ENCODE assay signal across 1 cellular context in genomic region chr10:79244841-79245504, GRCh38.
A peak's percentile ranks its signal among the peaks of the same experiment; 100 is the strongest.
TF ChIP-seq lines count a peak whose summit lies in the region.

No MANE protein-coding gene starts in this region.

TF ChIP-seq in GM12878, 131 proteins besides CTCF, POLR2A, EP300 and RAD21 (continued from another document):
- TF ChIP-seq HCFC1 (IDR thresholded peaks at IDR 0.05; ENCODE audit: low read length) (no peak), IKZF1 (conservative IDR thresholded peaks at IDR 0.05) (peak; percentile 58; the same call in 1 of the 2 replicates), ZBED1 (IDR thresholded peaks at IDR 0.05; ENCODE audit: borderline replicate concordance) (no peak), NR2F1 (conservative IDR thresholded peaks at IDR 0.05) (0 out of 2 replicates have a peak, but pooled peaks have one; percentile 11), MYC (IDR thresholded peaks at IDR 0.05; ENCODE audit: insufficient read depth, insufficient read length, insufficient replicate concordance, low read length, severe bottlenecking) (no peak), TCF3 (IDR thresholded peaks at IDR 0.05; ENCODE audit: borderline replicate concordance, insufficient read depth, low read depth, low read length) (no peak), POLR2AphosphoS2 (IDR thresholded peaks at IDR 0.05; ENCODE audit: low read depth, low read length) (no peak; the same call in 1 of the 2 replicates), IRF5 (IDR thresholded peaks at IDR 0.05; ENCODE audit: borderline replicate concordance) (no peak), CBFB (IDR thresholded peaks at IDR 0.05; ENCODE audit: low read depth) (peak; percentile 43; the same call in 1 of the 2 replicates), MXI1 (IDR thresholded peaks at IDR 0.05; ENCODE audit: low read depth, low read length) (no peak), NFXL1 (IDR thresholded peaks at IDR 0.05; ENCODE audit: borderline replicate concordance) (no peak), SPI1 (IDR thresholded peaks at IDR 0.05; ENCODE audit: borderline replicate concordance, insufficient read depth, low read depth, low read length) (no peak), LARP7 (IDR thresholded peaks at IDR 0.05) (no peak), RUNX3 (IDR thresholded peaks at IDR 0.05; ENCODE audit: low read length) (no peak), NRF1 (conservative IDR thresholded peaks at IDR 0.05; ENCODE audit: low read depth, low read length) (no peak), POLR2AphosphoS5 (IDR thresholded peaks at IDR 0.05; ENCODE audit: low read length) (peak; percentile 66), MAX (IDR thresholded peaks at IDR 0.05; ENCODE audit: low read depth, low read length) (no peak), ETV6 (conservative IDR thresholded peaks at IDR 0.05 in 1 of 2, IDR thresholded peaks at IDR 0.05 in 1 of 2; ENCODE audit: borderline replicate concordance in 1 of 2, low read depth in 1 of 2) (no peak; a peak in 1 of 4 replicates), ZNF592 (IDR thresholded peaks at IDR 0.05) (no peak), HSF1 (IDR thresholded peaks at IDR 0.05; ENCODE audit: low read depth, low read length) (no peak), NFIC (IDR thresholded peaks at IDR 0.05; ENCODE audit: low read depth, low read length) (no peak), FOXK2 (IDR thresholded peaks at IDR 0.05) (no peak), SKIL (IDR thresholded peaks at IDR 0.05; ENCODE audit: low read depth, poor library complexity, severe bottlenecking) (peak; percentile 45), YY1 (IDR thresholded peaks at IDR 0.05; ENCODE audit: low read depth, low read length) (0 out of 2 replicates have a peak, but pooled peaks have one; percentile 29), GABPA (IDR thresholded peaks at IDR 0.05; ENCODE audit: low read depth) (no peak), NKRF (conservative IDR thresholded peaks at IDR 0.05) (0 out of 2 replicates have a peak, but pooled peaks have one; percentile 31), KLF5 (IDR thresholded peaks at IDR 0.05; ENCODE audit: partially characterized antibody) (no peak), SIX5 (IDR thresholded peaks at IDR 0.05; ENCODE audit: low read depth, low read length, severe bottlenecking) (no peak), MEF2B (IDR thresholded peaks at IDR 0.05; ENCODE audit: partially characterized antibody, poor library complexity, severe bottlenecking) (peak; percentile 46), HDGF (IDR thresholded peaks at IDR 0.05) (peak; percentile 79; the same call in 1 of the 2 replicates)
TF ChIP-seq in GM12878: peak in this region for 21.
